In the genomic region with DNA sequence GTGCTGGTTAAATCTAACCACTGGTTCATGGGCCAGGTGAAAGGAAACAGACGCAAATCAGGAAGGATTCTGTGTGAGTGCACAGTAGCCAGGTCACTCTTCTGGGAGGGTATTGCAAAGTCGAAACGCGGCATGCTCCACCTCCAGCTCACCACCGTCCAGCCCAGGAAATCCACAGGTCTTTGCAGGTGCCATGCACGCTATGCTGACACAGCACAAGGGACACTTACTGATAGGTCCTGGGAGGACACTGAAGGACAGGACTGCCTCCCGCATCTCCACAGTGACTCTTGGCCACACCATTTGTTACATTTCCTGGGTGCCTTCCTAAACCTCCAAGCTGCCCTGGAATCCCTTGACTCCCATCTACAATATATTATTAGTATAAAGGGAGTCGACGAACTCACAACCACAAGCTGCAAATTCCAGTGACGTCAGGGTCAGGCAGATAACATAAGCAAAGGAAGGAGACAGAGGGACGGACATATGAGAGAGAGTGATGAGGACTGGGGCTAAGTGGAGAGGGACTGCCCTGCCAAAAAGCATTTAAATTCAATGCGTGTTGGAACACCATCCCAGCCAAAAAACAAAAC, we compare ENCODE assay signal across 11 cellular contexts.
DNase-seq lines count a peak whose midpoint lies in the region; ATAC-seq, FAIRE-seq and TF ChIP-seq lines count a peak whose summit lies in the region.
"Had no signal": no experiment of that assay in that cellular context is flagged by ENCODE, and none has a peak within 500 bp of the region (broad histone marks: within the 10 kb centered on the region; RNA-seq: fewer than 3 reads in every experiment).

No MANE protein-coding gene starts in this region.

- TF ChIP-seq CTCF in DND-41 (IDR thresholded peaks at IDR 0.05; ENCODE audit: borderline replicate concordance, extremely low read depth, low read length, poor library complexity, severe bottlenecking) (no peak), KMS-11 (conservative IDR thresholded peaks at IDR 0.05; ENCODE audit: low read depth, low read length) (no peak), GM12878 (IDR thresholded peaks at IDR 0.05 in 2 of 3, conservative IDR thresholded peaks at IDR 0.05 in 1 of 3; ENCODE audit: control insufficient read depth in 2 of 3, extremely low read depth in 1 of 3, insufficient read depth in 1 of 3, low read depth in 3 of 3, low read length in 3 of 3) (no peak)

- TF ChIP-seq EP300 in GM12878 (IDR thresholded peaks at IDR 0.05; ENCODE audit: borderline replicate concordance in 1 of 2, control insufficient read depth in 1 of 2, low read depth in 2 of 2, low read length in 2 of 2) = no peak

- DNase-seq in DND-41 (no peak), GM12878 (ENCODE audit: low read depth, low spot score) (no peak), NCI-H187 treated with DMSO at 0.1 percent for 48 hours (lab: John Stamatoyannopoulos, UW) (no peak)
- no peak for DNase-seq in naive thymus-derived CD8-positive, alpha-beta T cell
- DNase-seq: lower lobe of right lung had no signal

- H3K4me2 ChIP-seq in DND-41 (ENCODE audit: insufficient read depth, low read length) = no peak overlapping the region
- peak overlapping the region; percentile 69 for H3K4me2 ChIP-seq in KMS-11
- H3K4me2 ChIP-seq in GM12878 (ENCODE audit: control insufficient read depth, insufficient read depth) = no peak overlapping the region

- FAIRE-seq in GM12878 (lab: Jason Lieb, UNC) = no peak

- H2AFZ ChIP-seq in DND-41 (ENCODE audit: low read depth, low read length) (no peak overlapping the region), KMS-11 (ENCODE audit: low read depth) (peak overlapping the region; percentile 50), GM12878 (ENCODE audit: control insufficient read depth, low read depth, low read length) (no peak overlapping the region)

- H3K36me3 ChIP-seq in DND-41 (ENCODE audit: insufficient read depth, low read length) (no peaks in the 10 kb centered on the region), KMS-11 (ENCODE audit: insufficient read depth) (no peaks in the 10 kb centered on the region), GM12878 (ENCODE audit: control insufficient read depth in 2 of 2, insufficient read depth in 2 of 2, low read length in 1 of 2) (no peaks in the 10 kb centered on the region)
- H3K36me3 ChIP-seq: cardiac muscle cell, lower lobe of right lung had no signal

- peak overlapping the region in 8 of 10 donors; percentile 44 to 95 (median 88) for H3K27ac Mint-ChIP-seq in naive thymus-derived CD8-positive, alpha-beta T cell
- H3K27ac Mint-ChIP-seq: T-helper 1 cell treated with Interleukin-12 subunit alpha and Interleukin-12 subunit beta and Interleukin-4 antibody, amounts not matched to agents 30 μg/mL and 1 μg/mL, for 36 hours; WTC11 had no signal

- no peak overlapping the region for H3K4me3 ChIP-seq in DND-41 (ENCODE audit: low read depth in 1 of 2, low read length in 2 of 2)
- H3K4me3 ChIP-seq in KMS-11 (IDR thresholded peaks at IDR 0.05; ENCODE audit: insufficient read depth, low read depth, low read length) = no peak overlapping the region
- H3K4me3 ChIP-seq in GM12878 = no peak overlapping the region
- H3K4me3 ChIP-seq: cardiac muscle cell, lower lobe of right lung had no signal

- H3K27ac ChIP-seq in DND-41 (ENCODE audit: low read length) (no peak overlapping the region), KMS-11 (peak overlapping the region; percentile 75), GM12878 (ENCODE audit: control insufficient read depth, insufficient read depth) (no peak overlapping the region)
- H3K27ac ChIP-seq: cardiac muscle cell, lower lobe of right lung had no signal

- H3K9me3 ChIP-seq in DND-41 (ENCODE audit: insufficient read depth, low read length, severe bottlenecking) (no peaks in the 10 kb centered on the region), GM12878 (replicated peaks; ENCODE audit: control insufficient read depth, insufficient read depth, low read length) (no peaks in the 10 kb centered on the region)
- H3K9me3 ChIP-seq: lower lobe of right lung had no signal

- TF ChIP-seq POLR2A in GM12878 (IDR thresholded peaks at IDR 0.05; ENCODE audit: low read depth, low read length) = no peak

- peaks cover 12 to 39% (median 26%) of the 10 kb centered on the region in 4 donors for H3K4me1 Mint-ChIP-seq in naive thymus-derived CD8-positive, alpha-beta T cell
- H3K4me1 Mint-ChIP-seq: WTC11 had no signal

- TF ChIP-seq RAD21 in GM12878 (IDR thresholded peaks at IDR 0.05; ENCODE audit: insufficient read depth, low read depth, low read length) = no peak

- intact Hi-C loops in GM12878 (cut with micrococcal nuclease; ENCODE audit: unreplicated experiment) = loop anchor here (1.0 to 5.0 kb wide), 6 partner anchors 24 to 398 kb away; no protein-coding TSS in a partner anchor

- RAD21 ChIA-PET in GM12878 (lab: Charles Lee; ENCODE audit: unreplicated experiment) = interaction anchor here (0.6 to 10.1 kb wide), 33 partner anchors 8 to 631 kb away, joined by 3 to 182 read pairs (median 4); partner anchors contain the start of gene FITM2

- no peaks in the 10 kb centered on the region for H3K9me3 Mint-ChIP-seq in naive thymus-derived CD8-positive, alpha-beta T cell
- H3K9me3 Mint-ChIP-seq: T-helper 1 cell treated with Interleukin-12 subunit alpha and Interleukin-12 subunit beta and Interleukin-4 antibody, amounts not matched to agents 30 μg/mL and 1 μg/mL, for 36 hours; WTC11 had no signal

- H3K9ac ChIP-seq in DND-41 (ENCODE audit: low read depth, low read length) = no peak overlapping the region
- H3K9ac ChIP-seq in KMS-11 = peak overlapping the region; percentile 43
- no peak overlapping the region for H3K9ac ChIP-seq in GM12878 (ENCODE audit: control insufficient read depth, insufficient read depth, low read length)

- CTCF ChIA-PET in GM12878 (lab: Yijun Ruan, JAX) = interaction anchor here (0.6 to 16.0 kb wide), 50 partner anchors 8 to 628 kb away, joined by 3 to 223 read pairs (median 4); no protein-coding TSS in a partner anchor

- H3K4me1 ChIP-seq in DND-41 (ENCODE audit: insufficient read depth, low read length) (no peaks in the 10 kb centered on the region), KMS-11 (ENCODE audit: low read depth, poor library complexity, severe bottlenecking) (peaks cover 41% of the 10 kb centered on the region), GM12878 (ENCODE audit: control insufficient read depth, insufficient read depth, low read length) (0 out of 2 replicates have a peak, but pooled peaks cover 4% of the 10 kb centered on the region)

- H3K4me3 Mint-ChIP-seq in naive thymus-derived CD8-positive, alpha-beta T cell = peak overlapping the region in 2 of 10 donors; percentile 26 to 56
- H3K4me3 Mint-ChIP-seq: T-helper 1 cell treated with Interleukin-12 subunit alpha and Interleukin-12 subunit beta and Interleukin-4 antibody, amounts not matched to agents 30 μg/mL and 1 μg/mL, for 36 hours; WTC11 had no signal

- H3K79me2 ChIP-seq in DND-41 (ENCODE audit: insufficient read depth, low read length) = no peaks in the 10 kb centered on the region
- no peaks in the 10 kb centered on the region for H3K79me2 ChIP-seq in KMS-11 (ENCODE audit: insufficient read depth, low read depth)
- H3K79me2 ChIP-seq in GM12878 (ENCODE audit: control insufficient read depth, insufficient read depth, low read length) = no peaks in the 10 kb centered on the region

- no peaks in the 10 kb centered on the region for H3K36me3 Mint-ChIP-seq in naive thymus-derived CD8-positive, alpha-beta T cell
- H3K36me3 Mint-ChIP-seq: WTC11 had no signal

- POLR2A ChIA-PET in GM12878 (lab: Charles Lee) = interaction anchor here (0.6 to 3.0 kb wide), 2 partner anchors 19 to 330 kb away, joined by 3 to 15 read pairs; no protein-coding TSS in a partner anchor
- POLR2A ChIA-PET in naive thymus-derived CD8-positive, alpha-beta T cell (lab: Charles Lee) = interaction anchor here (1.1 to 5.1 kb wide), 3 partner anchors 8 to 22 kb away, joined by 6 to 42 read pairs (median 39); no protein-coding TSS in a partner anchor

- WGBS in GM12878 (ENCODE audit: insufficient coverage, insufficient replicate concordance, low lambda C conversion rate, missing lambda C conversion rate) = 80% methylated on average over 12 of the region's 12 CpGs

- no peaks in the 10 kb centered on the region for H3K27me3 Mint-ChIP-seq in naive thymus-derived CD8-positive, alpha-beta T cell

- no TSS peak for BruUV-seq in GM12878 (replicated peaks; lab: Mats Ljungman, UMichigan)

- ATAC-seq in DND-41 (ENCODE audit: insufficient read depth, low read depth) (0 out of 3 replicates have a peak, but pooled peaks have one; percentile 6), GM12878 (peak; percentile 4; the same call in 2 of the 3 replicates), HG03175 (IDR thresholded peaks at IDR 0.05; ENCODE audit: unreplicated experiment) (no peak), GM18502 (IDR thresholded peaks at IDR 0.05; ENCODE audit: poor library complexity, unreplicated experiment) (no peak)
- no peak for ATAC-seq in naive thymus-derived CD8-positive, alpha-beta T cell

- H4K20me1 ChIP-seq in DND-41 (ENCODE audit: insufficient read depth, low read length) (0 out of 2 replicates have a peak, but pooled peaks cover 8% of the 10 kb centered on the region), KMS-11 (ENCODE audit: insufficient read depth) (no peaks in the 10 kb centered on the region), GM12878 (ENCODE audit: control insufficient read depth, insufficient read depth) (no peaks in the 10 kb centered on the region)

- H3K27me3 ChIP-seq in DND-41 (ENCODE audit: insufficient read depth, low read length, poor library complexity) (no peaks in the 10 kb centered on the region), KMS-11 (ENCODE audit: insufficient read depth, low read depth) (no peaks in the 10 kb centered on the region), GM12878 (replicated peaks in 1 of 2; ENCODE audit: control insufficient read depth in 2 of 2, insufficient read depth in 2 of 2, low read length in 1 of 2) (no peaks in the 10 kb centered on the region)
- H3K27me3 ChIP-seq: cardiac muscle cell had no signal

- in situ Hi-C loops in GM12878 (cut with MboI) = loop anchor here (5.0 kb wide), 3 partner anchors 328 to 628 kb away; no protein-coding TSS in a partner anchor

- SMC1A ChIA-PET in GM12878 (lab: Charles Lee; ENCODE audit: uncharacterized antibody, unreplicated experiment) = interaction anchor here (0.7 to 7.9 kb wide), 30 partner anchors 8 to 631 kb away, joined by 3 to 164 read pairs (median 5); partner anchors contain the start of gene IFT52

TF ChIP-seq in GM12878, 131 proteins besides CTCF, POLR2A, EP300 and RAD21 (continues in another document):
- TF ChIP-seq STAT1 (conservative IDR thresholded peaks at IDR 0.05) (no peak), HCFC1 (IDR thresholded peaks at IDR 0.05; ENCODE audit: low read length) (no peak), ZNF24 (IDR thresholded peaks at IDR 0.05) (no peak), WRNIP1 (IDR thresholded peaks at IDR 0.05; ENCODE audit: borderline replicate concordance, low read depth, low read length) (no peak), SMC3 (IDR thresholded peaks at IDR 0.05; ENCODE audit: borderline replicate concordance, low read length) (no peak), ETV6 (conservative IDR thresholded peaks at IDR 0.05 in 1 of 2, IDR thresholded peaks at IDR 0.05 in 1 of 2; ENCODE audit: borderline replicate concordance in 1 of 2, low read depth in 1 of 2) (no peak), NFXL1 (IDR thresholded peaks at IDR 0.05; ENCODE audit: borderline replicate concordance) (no peak), CBX3 (IDR thresholded peaks at IDR 0.05; ENCODE audit: borderline replicate concordance, low read depth) (no peak), NR2C1 (IDR thresholded peaks at IDR 0.05) (no peak)

Comparison
In these comparisons a context has a peak if more than half of its experiments do, and no peak if none do; other contexts are left out.
1. ATAC-seq: peak in DND-41 (single experiment) and GM12878 (single experiment); none in naive thymus-derived CD8-positive, alpha-beta T cell (0 of 2), HG03175 (single experiment) and GM18502 (single experiment).